ENCODE assay signal across 21 cellular contexts in the genomic region with DNA sequence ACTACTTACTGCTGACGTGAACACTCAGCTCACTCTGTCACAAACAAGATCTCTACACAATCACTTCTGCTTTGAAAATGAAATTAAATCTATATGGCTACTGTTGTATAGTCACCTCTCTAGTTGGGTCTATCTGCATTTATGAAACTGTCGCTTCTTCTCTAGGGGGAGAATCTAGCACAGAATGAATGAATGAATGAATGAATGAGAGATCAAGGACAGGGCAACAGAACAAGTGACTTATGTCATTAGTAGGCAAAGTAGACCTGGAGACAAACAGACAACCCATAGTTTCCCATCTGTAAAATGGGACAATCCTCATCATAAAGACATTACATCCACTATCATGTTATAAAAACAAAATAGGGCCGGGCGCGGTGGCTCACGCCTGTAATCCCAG. TPM values are rescaled to one million over a fixed set of nuclear protein-coding genes. Genes with fewer than 3 reads are reported as not detected.
DNase-seq lines count a peak whose midpoint lies in the region; ATAC-seq, FAIRE-seq and TF ChIP-seq lines count a peak whose summit lies in the region.
"Had no signal": no experiment of that assay in that cellular context is flagged by ENCODE, and none has a peak within 500 bp of the region (broad histone marks: within the 10 kb centered on the region; RNA-seq: fewer than 3 reads in every experiment).

No MANE protein-coding gene starts in this region.

- no peaks in the 10 kb centered on the region for H3K36me3 ChIP-seq in MM.1S (replicated peaks; ENCODE audit: insufficient read depth, low read length)
- H3K36me3 ChIP-seq in GM12878 (ENCODE audit: control insufficient read depth in 2 of 2, insufficient read depth in 2 of 2, low read length in 1 of 2), result no peaks in the 10 kb centered on the region
- no peaks in the 10 kb centered on the region for H3K36me3 ChIP-seq in smooth muscle cell (ENCODE audit: low read depth)

- H3K27ac ChIP-seq in MM.1S (ENCODE audit: low read length) (no peak overlapping the region), GM12878 (ENCODE audit: control insufficient read depth, insufficient read depth) (no peak overlapping the region), smooth muscle cell (ENCODE audit: low read depth) (no peak overlapping the region)
- H3K27ac ChIP-seq: HL-60, RWPE1, SJCRH30 had no signal

- no peaks in the 10 kb centered on the region for H3K9me3 ChIP-seq in MM.1S (replicated peaks; ENCODE audit: insufficient read depth, low read length)
- no peaks in the 10 kb centered on the region for H3K9me3 ChIP-seq in GM12878 (replicated peaks; ENCODE audit: control insufficient read depth, insufficient read depth, low read length)
- no peaks in the 10 kb centered on the region for H3K9me3 ChIP-seq in smooth muscle cell (replicated peaks; ENCODE audit: low read depth)
- H3K9me3 ChIP-seq: SJCRH30 had no signal

- peaks cover 25% of the 10 kb centered on the region for H3F3A ChIP-seq in MM.1S (ENCODE audit: insufficient read depth, low read length)
- peaks cover 18% of the 10 kb centered on the region for H3F3A ChIP-seq in smooth muscle cell (ENCODE audit: low read depth)

- CTCF ChIA-PET in GM12878 (lab: Yijun Ruan, JAX), result interaction anchor here (0.6 to 2.5 kb wide), 2 partner anchors 8 to 82 kb away, joined by 3 to 7 read pairs; no protein-coding TSS in a partner anchor

- H3K4me1 ChIP-seq in MM.1S (ENCODE audit: low read length) (peaks cover 28% of the 10 kb centered on the region), GM12878 (ENCODE audit: control insufficient read depth, insufficient read depth, low read length) (peaks cover 13% of the 10 kb centered on the region; the same call in 1 of the 2 replicates), smooth muscle cell (ENCODE audit: low read depth) (peaks cover 22% of the 10 kb centered on the region)

- H3K4me2 ChIP-seq in MM.1S (ENCODE audit: low read depth, low read length), result peak overlapping the region; percentile 22; the same call in 1 of the 2 replicates
- 0 out of 2 replicates have a peak overlapping the region, but pooled peaks have one; percentile 20 for H3K4me2 ChIP-seq in GM12878 (ENCODE audit: control insufficient read depth, insufficient read depth)
- no peak overlapping the region for H3K4me2 ChIP-seq in smooth muscle cell

- TF ChIP-seq RAD21 in GM12878 (IDR thresholded peaks at IDR 0.05; ENCODE audit: insufficient read depth, low read depth, low read length), result no peak

- intact Hi-C loops in GM12878 (cut with micrococcal nuclease; ENCODE audit: unreplicated experiment), result loop anchor here (10.0 kb wide), 1 partner anchor 119 kb away; no protein-coding TSS in a partner anchor

- peak overlapping the region in 6 of 10 donors; percentile 2 to 40 (median 16) for H3K4me3 Mint-ChIP-seq in naive thymus-derived CD8-positive, alpha-beta T cell
- H3K4me3 Mint-ChIP-seq: B cell, HFFc6 had no signal

- RAD21 ChIA-PET in GM12878 (lab: Charles Lee; ENCODE audit: unreplicated experiment), result interaction anchor here (0.6 to 1.1 kb wide), 2 partner anchors 41 to 777 kb away, joined by 3 to 10 read pairs; no protein-coding TSS in a partner anchor

- H3K27ac Mint-ChIP-seq in naive thymus-derived CD8-positive, alpha-beta T cell, result peak overlapping the region in 2 of 10 donors; percentile 39 to 45
- H3K27ac Mint-ChIP-seq: B cell; CD8-positive, alpha-beta T cell; HFFc6 had no signal

- ATAC-seq in GM12878, result no peak
- ATAC-seq in naive thymus-derived CD8-positive, alpha-beta T cell, result no peak
- ATAC-seq in GM21367 (IDR thresholded peaks at IDR 0.05; ENCODE audit: unreplicated experiment), result no peak
- no peak for ATAC-seq in GM19463 (IDR thresholded peaks at IDR 0.05; ENCODE audit: unreplicated experiment)
- ATAC-seq in GM21737 (IDR thresholded peaks at IDR 0.05; ENCODE audit: unreplicated experiment), result no peak
- ATAC-seq: CD8-positive, alpha-beta T cell had no signal

- H3K27me3 ChIP-seq in MM.1S (replicated peaks; ENCODE audit: insufficient read depth, low read length), result no peaks in the 10 kb centered on the region
- no peaks in the 10 kb centered on the region; a peak in 1 of 4 replicates for H3K27me3 ChIP-seq in GM12878 (replicated peaks in 1 of 2; ENCODE audit: control insufficient read depth in 2 of 2, insufficient read depth in 2 of 2, low read length in 1 of 2)
- no peaks in the 10 kb centered on the region for H3K27me3 ChIP-seq in smooth muscle cell (ENCODE audit: low read depth)
- H3K27me3 ChIP-seq: SJCRH30 had no signal

- in situ Hi-C loops in GM12878 (cut with MboI), result loop anchor here (10.0 kb wide), 1 partner anchor 371 kb away; a partner anchor contains a TSS

- no peak overlapping the region for H3K4me3 ChIP-seq in MM.1S (ENCODE audit: low read length)
- H3K4me3 ChIP-seq in GM12878, result peak overlapping the region; percentile 34; the same call in 1 of the 2 replicates
- peak overlapping the region; percentile 35 for H3K4me3 ChIP-seq in smooth muscle cell
- H3K4me3 ChIP-seq: SJCRH30 had no signal

- H3K9me3 Mint-ChIP-seq in naive thymus-derived CD8-positive, alpha-beta T cell, result no peaks in the 10 kb centered on the region
- H3K9me3 Mint-ChIP-seq: CD8-positive, alpha-beta T cell; HFFc6 had no signal

- H3K9ac ChIP-seq in MM.1S (ENCODE audit: low read length), result no peak overlapping the region
- no peak overlapping the region for H3K9ac ChIP-seq in GM12878 (ENCODE audit: control insufficient read depth, insufficient read depth, low read length)
- no peak overlapping the region for H3K9ac ChIP-seq in smooth muscle cell (ENCODE audit: low read depth)

- no peak for TF ChIP-seq EP300 in GM12878 (IDR thresholded peaks at IDR 0.05; ENCODE audit: borderline replicate concordance in 1 of 2, control insufficient read depth in 1 of 2, low read depth in 2 of 2, low read length in 2 of 2)

- peaks cover 0 to 4% (median 2%) of the 10 kb centered on the region in 3 donors for H3K36me3 Mint-ChIP-seq in naive thymus-derived CD8-positive, alpha-beta T cell

- no TSS peak for BruUV-seq in GM12878 (replicated peaks; lab: Mats Ljungman, UMichigan)

- peaks cover 92% of the 10 kb centered on the region for H3K79me2 ChIP-seq in MM.1S (ENCODE audit: low read length)
- peaks cover 32% of the 10 kb centered on the region for H3K79me2 ChIP-seq in GM12878 (ENCODE audit: control insufficient read depth, insufficient read depth, low read length)
- peaks cover 24% of the 10 kb centered on the region for H3K79me2 ChIP-seq in smooth muscle cell (ENCODE audit: low read depth)

- 98% methylated on average over 6 of the region's 6 CpGs for WGBS in GM12878 (ENCODE audit: insufficient coverage, insufficient replicate concordance, low lambda C conversion rate, missing lambda C conversion rate)
- 86% methylated on average over 6 of the region's 6 CpGs for WGBS in smooth muscle cell (ENCODE audit: low lambda C conversion rate)

- H4K20me1 ChIP-seq in MM.1S (ENCODE audit: insufficient read depth, low read length), result no peaks in the 10 kb centered on the region
- H4K20me1 ChIP-seq in GM12878 (ENCODE audit: control insufficient read depth, insufficient read depth), result no peaks in the 10 kb centered on the region
- H4K20me1 ChIP-seq in smooth muscle cell (ENCODE audit: low read depth), result peaks cover 69% of the 10 kb centered on the region

- FAIRE-seq in GM12878 (lab: Jason Lieb, UNC), result no peak
- FAIRE-seq: G401.6, HTR-8/SVneo had no signal

- H3K9me2 ChIP-seq in MM.1S (replicated peaks; ENCODE audit: insufficient read depth, low read length), result no peaks in the 10 kb centered on the region

- peaks cover 0 to 34% (median 0%) of the 10 kb centered on the region in 5 donors for H3K27me3 Mint-ChIP-seq in naive thymus-derived CD8-positive, alpha-beta T cell

- H2AFZ ChIP-seq in MM.1S (ENCODE audit: low read length) (no peak overlapping the region), GM12878 (ENCODE audit: control insufficient read depth, low read depth, low read length) (no peak overlapping the region), smooth muscle cell (ENCODE audit: low read depth) (no peak overlapping the region)

- SMC1A ChIA-PET in GM12878 (lab: Charles Lee; ENCODE audit: uncharacterized antibody, unreplicated experiment), result interaction anchor here (1.6 to 3.1 kb wide), 2 partner anchors 11 to 40 kb away, joined by 4 to 9 read pairs; no protein-coding TSS in a partner anchor

- DNase-seq in MM.1S, result no peak
- DNase-seq in GM12878 (ENCODE audit: low read depth, low spot score), result no peak
- no peak for DNase-seq in naive thymus-derived CD8-positive, alpha-beta T cell
- DNase-seq in smooth muscle cell (lab: John Stamatoyannopoulos, UW; ENCODE audit: unreplicated experiment), result no peak
- DNase-seq: CD8-positive, alpha-beta T cell; DMS79 treated with DMSO at 0.1 percent for 48 hours; HFFc6; NCI-H1436; NCI-H2029; NCI-H2171; NK-92 treated with Interleukin-12 subunit alpha and Interleukin-12 subunit beta, amount 100 ng/mL, for 24 hours; SW 1271 had no signal

- POLR2A ChIA-PET in GM12878 (lab: Charles Lee), result interaction anchor here (2.9 kb wide), 1 partner anchor 8 kb away, joined by 17 read pairs; no protein-coding TSS in a partner anchor
- POLR2A ChIA-PET in naive thymus-derived CD8-positive, alpha-beta T cell (lab: Charles Lee), result interaction anchor here (0.6 kb wide), 1 partner anchor 521 kb away, joined by 4 read pairs; no protein-coding TSS in a partner anchor

- no peak for TF ChIP-seq CTCF in MM.1S (IDR thresholded peaks at IDR 0.05; ENCODE audit: low read length)
- no peak for TF ChIP-seq CTCF in GM12878 (IDR thresholded peaks at IDR 0.05 in 2 of 3, conservative IDR thresholded peaks at IDR 0.05 in 1 of 3; ENCODE audit: control insufficient read depth in 2 of 3, extremely low read depth in 1 of 3, insufficient read depth in 1 of 3, low read depth in 3 of 3, low read length in 3 of 3)
- TF ChIP-seq CTCF in smooth muscle cell (IDR thresholded peaks at IDR 0.05; ENCODE audit: borderline replicate concordance, insufficient read depth, poor library complexity, severe bottlenecking), result no peak

- peaks cover 38 to 66% (median 62%) of the 10 kb centered on the region in 4 donors for H3K4me1 Mint-ChIP-seq in naive thymus-derived CD8-positive, alpha-beta T cell

- no peak for TF ChIP-seq POLR2A in GM12878 (IDR thresholded peaks at IDR 0.05; ENCODE audit: low read depth, low read length)

RNA-seq across cellular contexts. Expression of a gene that starts 13.4 kb away (rescaled TPM):
- 8.2 and 14.4 TPM in 2 replicates for total RNA-seq in GM12878 (2013; cell fraction: nucleolus; rRNA removed)
- total RNA-seq in GM12878 (2014; rRNA removed) (1.7 and 2.9 TPM in 2 replicates), GM12878 (2014; rRNA removed; fragmentation: Illumina TruSeq; extraction: Trizol) (0.92 and 1.5 TPM in 2 replicates), GM12878 (2021) (4.0 and 5.7 TPM in 2 replicates), smooth muscle cell (6.3 and 20.6 TPM in 2 replicates)
- polyA plus RNA-seq in GM12878 (2011; ENCODE audit: low read depth), result 3.3 TPM
- polyA plus RNA-seq in GM12878 (2011; rRNA removed) (4.8 and 6.1 TPM in 2 replicates), GM12878 (2014; fragmentation: Illumina TruSeq; extraction: Trizol) (2.8 and 3.0 TPM in 2 replicates), GM12878 (2014; fragmentation: Nextera tagmentation; extraction: Ambion mirVana) (under 1 TPM; 0.16 to 0.48 TPM), GM12878 (2014; rRNA removed) (2.5 and 3.2 TPM in 2 replicates), GM12878 (2016; fragmentation: Nextera tagmentation; extraction: Ambion mirVana) (1 to 10 TPM; 2.3 TPM), smooth muscle cell (3.7 and 5.8 TPM in 2 replicates)
- polyA plus RNA-seq in GM12878 (2011; cell fraction: cytosol; rRNA removed), result 4.7 and 10.5 TPM in 2 replicates
- 19.4 TPM in 2 replicates for polyA plus RNA-seq in GM12878 (2011; cell fraction: nucleus; rRNA removed)
- polyA plus RNA-seq in GM12878 (2012), result 4.5 and 5.3 TPM in 2 replicates
- polyA minus RNA-seq in GM12878 (2011; rRNA and poly(A)+ RNA removed), result 17.5 and 21.4 TPM in 2 replicates
- polyA minus RNA-seq in GM12878 (2011; cell fraction: cytosol; rRNA and poly(A)+ RNA removed), result 9.3 and 12.0 TPM in 2 replicates
- 21.4 and 38.0 TPM in 2 replicates for polyA minus RNA-seq in GM12878 (2011; cell fraction: nucleus; rRNA and poly(A)+ RNA removed)
- 10 to 100 TPM; 47.7 to 49.6 TPM for total RNA-seq in naive thymus-derived CD8-positive, alpha-beta T cell
- 10 to 100 TPM; 10.5 to 18.1 (median 17.3) TPM for polyA plus RNA-seq in naive thymus-derived CD8-positive, alpha-beta T cell
